8 cellular contexts compared by ENCODE assay signal in genomic region chr1:161037661-161038522, GRCh38. TPM values are rescaled to one million over a fixed set of nuclear protein-coding genes. Genes with fewer than 3 reads are reported as not detected.
DNase-seq lines count a peak whose midpoint lies in the region; ATAC-seq lines count a peak whose summit lies in the region.

No MANE protein-coding gene starts in this region.

- peak overlapping the region; percentile 88 to 96 (median 92) for H3K4me3 Mint-ChIP-seq in CD4-positive, CD25-positive, alpha-beta regulatory T cell
- H3K4me3 Mint-ChIP-seq in naive thymus-derived CD8-positive, alpha-beta T cell, result peak overlapping the region; percentile 89 to 97 (median 94)

- no peaks in the 10 kb centered on the region for H3K27me3 ChIP-seq in CD4-positive, CD25-positive, alpha-beta regulatory T cell (ENCODE audit: control insufficient read depth, insufficient read depth, low read length)
- H3K27me3 ChIP-seq in effector memory CD4-positive, alpha-beta T cell (replicated peaks; ENCODE audit: control insufficient read depth, insufficient read depth, low read length, poor library complexity, severe bottlenecking), result no peaks in the 10 kb centered on the region

- H3K36me3 Mint-ChIP-seq in CD4-positive, CD25-positive, alpha-beta regulatory T cell, result peaks cover 25% of the 10 kb centered on the region
- peaks cover 3 to 42% (median 17%) of the 10 kb centered on the region in 3 donors for H3K36me3 Mint-ChIP-seq in naive thymus-derived CD8-positive, alpha-beta T cell

- H3K4me1 Mint-ChIP-seq in CD4-positive, CD25-positive, alpha-beta regulatory T cell, result peaks cover 6 to 49% (median 27%) of the 10 kb centered on the region in 4 donors
- peaks cover 21 to 67% (median 46%) of the 10 kb centered on the region in 4 donors for H3K4me1 Mint-ChIP-seq in naive thymus-derived CD8-positive, alpha-beta T cell

- peak overlapping the region; percentile 56 for H3K4me3 ChIP-seq in CD4-positive, CD25-positive, alpha-beta regulatory T cell (ENCODE audit: low read depth, low read length)
- peak overlapping the region; percentile 68 for H3K4me3 ChIP-seq in effector memory CD4-positive, alpha-beta T cell (ENCODE audit: insufficient read depth, low read depth, low read length, poor library complexity, severe bottlenecking)

- DNase-seq in CD4-positive, CD25-positive, alpha-beta regulatory T cell, result no peak
- DNase-seq in NCI-H1105 treated with DMSO at 0.1 percent for 48 hours (lab: John Stamatoyannopoulos, UW) (peak; percentile 32), HuH-7 (ENCODE audit: low spot score) (no peak), NCI-H187 (lab: John Stamatoyannopoulos, UW) (no peak)
- no peak for DNase-seq in effector memory CD4-positive, alpha-beta T cell
- DNase-seq in naive thymus-derived CD8-positive, alpha-beta T cell, result no peak

- H3K4me1 ChIP-seq in CD4-positive, CD25-positive, alpha-beta regulatory T cell (ENCODE audit: control insufficient read depth, insufficient read depth, low read length, poor library complexity, severe bottlenecking), result peaks cover 31% of the 10 kb centered on the region
- H3K4me1 ChIP-seq in effector memory CD4-positive, alpha-beta T cell (ENCODE audit: control insufficient read depth, insufficient read depth, low read length, poor library complexity, severe bottlenecking), result peaks cover 26% of the 10 kb centered on the region

- H3K27ac ChIP-seq in CD4-positive, CD25-positive, alpha-beta regulatory T cell (ENCODE audit: insufficient read depth, low read length, poor library complexity, severe bottlenecking), result peak overlapping the region; percentile 90
- peak overlapping the region; percentile 88 for H3K27ac ChIP-seq in effector memory CD4-positive, alpha-beta T cell (ENCODE audit: insufficient read depth, low read length, poor library complexity, severe bottlenecking)

- POLR2A ChIA-PET in naive thymus-derived CD8-positive, alpha-beta T cell (lab: Charles Lee), result interaction anchor here (0.6 to 15.7 kb wide), 12 partner anchors 9 to 316 kb away, joined by 3 to 429 read pairs (median 12); partner anchors contain the start of genes ARHGAP30, F11R, KLHDC9 and NIT1

- no peaks in the 10 kb centered on the region for H3K27me3 Mint-ChIP-seq in CD4-positive, CD25-positive, alpha-beta regulatory T cell
- no peaks in the 10 kb centered on the region for H3K27me3 Mint-ChIP-seq in naive thymus-derived CD8-positive, alpha-beta T cell

- H3K9me3 Mint-ChIP-seq in CD4-positive, CD25-positive, alpha-beta regulatory T cell, result no peaks in the 10 kb centered on the region
- no peaks in the 10 kb centered on the region for H3K9me3 Mint-ChIP-seq in naive thymus-derived CD8-positive, alpha-beta T cell

- no peak for ATAC-seq in CD4-positive, CD25-positive, alpha-beta regulatory T cell (ENCODE audit: low read depth in 2 of 2)
- no peak for ATAC-seq in naive thymus-derived CD8-positive, alpha-beta T cell
- ATAC-seq in GM21367 (IDR thresholded peaks at IDR 0.05; ENCODE audit: unreplicated experiment) (no peak), GM21737 (IDR thresholded peaks at IDR 0.05; ENCODE audit: unreplicated experiment) (no peak)

- no peaks in the 10 kb centered on the region for H3K9me3 ChIP-seq in CD4-positive, CD25-positive, alpha-beta regulatory T cell (ENCODE audit: control insufficient read depth in 2 of 2, low read length in 2 of 2)
- H3K9me3 ChIP-seq in effector memory CD4-positive, alpha-beta T cell (ENCODE audit: control insufficient read depth, low read length), result no peaks in the 10 kb centered on the region

- peak overlapping the region; percentile 82 to 99 (median 95) for H3K27ac Mint-ChIP-seq in CD4-positive, CD25-positive, alpha-beta regulatory T cell
- peak overlapping the region; percentile 77 to 98 (median 96) for H3K27ac Mint-ChIP-seq in naive thymus-derived CD8-positive, alpha-beta T cell

- peaks cover 35% of the 10 kb centered on the region for H3K36me3 ChIP-seq in CD4-positive, CD25-positive, alpha-beta regulatory T cell (ENCODE audit: control insufficient read depth, insufficient read depth, low read length)
- peaks cover 35% of the 10 kb centered on the region for H3K36me3 ChIP-seq in effector memory CD4-positive, alpha-beta T cell (ENCODE audit: control insufficient read depth, insufficient read depth, low read length)

RNA-seq across cellular contexts. Expression of gene TSTD1, which starts 0.9 kb away (rescaled TPM):
- 61.3 TPM for total RNA-seq in CD4-positive, CD25-positive, alpha-beta regulatory T cell
- 100 to 1,000 TPM; 340 to 451 (median 422) TPM for polyA plus RNA-seq in CD4-positive, CD25-positive, alpha-beta regulatory T cell
- 100 to 1,000 TPM; 100 to 108 TPM for total RNA-seq in naive thymus-derived CD8-positive, alpha-beta T cell
- polyA plus RNA-seq in naive thymus-derived CD8-positive, alpha-beta T cell, result 100 to 1,000 TPM; 342 to 508 (median 412) TPM

RNA-seq across cellular contexts. Expression of gene USF1, which starts 7.9 kb away (rescaled TPM):
- total RNA-seq in CD4-positive, CD25-positive, alpha-beta regulatory T cell, result 102 TPM
- polyA plus RNA-seq in CD4-positive, CD25-positive, alpha-beta regulatory T cell, result 1 to 10 TPM; 4.2 to 8.1 (median 6.1) TPM
- 100 to 1,000 TPM; 107 to 118 TPM for total RNA-seq in naive thymus-derived CD8-positive, alpha-beta T cell
- 10 to 100 TPM in 1 of 3 donors, 1 to 10 TPM in 2; 4.3 to 11.1 (median 7.4) TPM for polyA plus RNA-seq in naive thymus-derived CD8-positive, alpha-beta T cell

RNA-seq across cellular contexts. Expression of gene F11R, which starts 16.9 kb away (rescaled TPM):
- total RNA-seq in CD4-positive, CD25-positive, alpha-beta regulatory T cell, result 18.4 TPM
- 10 to 100 TPM in 1 of 4 donors, 1 to 10 TPM in 3; 6.3 to 11.2 (median 7.9) TPM for polyA plus RNA-seq in CD4-positive, CD25-positive, alpha-beta regulatory T cell
- 10 to 100 TPM; 16.3 to 16.4 TPM for total RNA-seq in naive thymus-derived CD8-positive, alpha-beta T cell
- polyA plus RNA-seq in naive thymus-derived CD8-positive, alpha-beta T cell, result 1 to 10 TPM; 6.7 to 9.0 (median 8.1) TPM

RNA-seq across cellular contexts. Expression of gene ARHGAP30, which starts 31.8 kb away (rescaled TPM):
- total RNA-seq in CD4-positive, CD25-positive, alpha-beta regulatory T cell, result 204 TPM
- 100 to 1,000 TPM; 144 to 159 (median 151) TPM for polyA plus RNA-seq in CD4-positive, CD25-positive, alpha-beta regulatory T cell
- total RNA-seq in naive thymus-derived CD8-positive, alpha-beta T cell, result 100 to 1,000 TPM; 220 to 233 TPM
- polyA plus RNA-seq in naive thymus-derived CD8-positive, alpha-beta T cell, result 100 to 1,000 TPM; 110 to 207 (median 136) TPM

RNA-seq across cellular contexts. Expression of gene NECTIN4, which starts 51.5 kb away (rescaled TPM):
- total RNA-seq in CD4-positive, CD25-positive, alpha-beta regulatory T cell, result not detected
- under 1 TPM in 1 of 4 donors, not detected in 3; 0.05 TPM for polyA plus RNA-seq in CD4-positive, CD25-positive, alpha-beta regulatory T cell
- not detected for total RNA-seq in naive thymus-derived CD8-positive, alpha-beta T cell
- polyA plus RNA-seq in naive thymus-derived CD8-positive, alpha-beta T cell, result not detected
